In the genomic region with DNA sequence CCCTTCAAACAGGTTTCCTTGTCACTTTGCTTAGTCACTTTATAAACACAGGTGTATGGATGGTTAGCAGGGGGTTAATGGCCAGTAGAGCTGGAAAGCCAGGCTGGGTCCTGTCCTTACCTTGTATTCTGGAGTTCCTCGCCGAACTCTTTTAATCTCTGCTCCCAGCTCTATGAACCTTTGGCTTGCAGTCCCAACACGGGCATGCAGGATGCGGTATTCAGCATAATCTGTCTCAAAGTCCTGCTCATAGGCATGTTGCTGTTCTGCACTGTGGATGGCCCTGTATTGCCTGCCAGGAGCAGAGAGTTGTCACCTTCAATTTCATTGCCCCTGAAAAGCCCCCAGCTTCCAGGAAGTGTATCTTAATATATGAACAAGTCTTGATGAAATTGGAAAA, we compare ENCODE assay signal across 17 cellular contexts. TPM values are rescaled to one million over a fixed set of nuclear protein-coding genes. Genes with fewer than 3 reads are reported as not detected.
A peak's percentile ranks its signal among the peaks of the same experiment; 100 is the strongest.
DNase-seq lines count a peak whose midpoint lies in the region; ATAC-seq and TF ChIP-seq lines count a peak whose summit lies in the region.
"Had no signal": no experiment of that assay in that cellular context is flagged by ENCODE, and none has a peak within 500 bp of the region (broad histone marks: within the 10 kb centered on the region; RNA-seq: fewer than 3 reads in every experiment).

No MANE protein-coding gene starts in this region.

- H3K36me3 Mint-ChIP-seq in activated CD4-positive, alpha-beta T cell treated with anti-CD3 and anti-CD28 coated beads for 36 hours (ENCODE audit: low read depth), result peaks cover 39% of the 10 kb centered on the region
- peaks cover 77% of the 10 kb centered on the region for H3K36me3 Mint-ChIP-seq in effector memory CD8-positive, alpha-beta T cell (ENCODE audit: insufficient read depth)

- peaks cover 17% of the 10 kb centered on the region for H3K4me1 Mint-ChIP-seq in activated CD4-positive, alpha-beta T cell treated with anti-CD3 and anti-CD28 coated beads for 36 hours
- H3K4me1 Mint-ChIP-seq in effector memory CD8-positive, alpha-beta T cell (ENCODE audit: low read depth in 2 of 2), result peaks cover 8 to 17% of the 10 kb centered on the region in 2 donors

- peaks cover 69% of the 10 kb centered on the region for H3K36me3 ChIP-seq in OCI-LY7 (ENCODE audit: insufficient read depth, low read length)

- ATAC-seq in activated CD4-positive, alpha-beta T cell treated with anti-CD3 and anti-CD28 coated beads for 36 hours, result no peak
- ATAC-seq in effector memory CD8-positive, alpha-beta T cell (replicated peaks), result no peak
- ATAC-seq: pancreas had no signal

- peaks cover 55% of the 10 kb centered on the region for H3K4me1 ChIP-seq in OCI-LY7 (ENCODE audit: insufficient read depth, low read length, poor library complexity, severe bottlenecking)

- CTCF ChIA-PET in activated CD4-positive, alpha-beta T cell treated with anti-CD3 and anti-CD28 coated beads for 36 hours (lab: Charles Lee), result no interaction called here
- CTCF ChIA-PET in OCI-LY7 (lab: Charles Lee; ENCODE audit: unreplicated experiment), result no interaction called here

- H3K4me3 Mint-ChIP-seq in activated CD4-positive, alpha-beta T cell treated with anti-CD3 and anti-CD28 coated beads for 36 hours, result no peak overlapping the region
- H3K4me3 Mint-ChIP-seq in effector memory CD8-positive, alpha-beta T cell, result no peak overlapping the region
- H3K4me3 Mint-ChIP-seq: CD14-positive monocyte had no signal

- H3K27me3 Mint-ChIP-seq in activated CD4-positive, alpha-beta T cell treated with anti-CD3 and anti-CD28 coated beads for 36 hours, result no peaks in the 10 kb centered on the region
- H3K27me3 Mint-ChIP-seq in effector memory CD8-positive, alpha-beta T cell, result no peaks in the 10 kb centered on the region

- peak overlapping the region; percentile 91 for H3K27ac ChIP-seq in OCI-LY7 (ENCODE audit: low read depth, low read length, poor library complexity, severe bottlenecking)
- H3K27ac ChIP-seq: HL-60, left ventricle myocardium inferior had no signal

- peaks cover 64% of the 10 kb centered on the region for H3K79me2 ChIP-seq in OCI-LY7 (ENCODE audit: insufficient read depth, low read depth, low read length)

- intact Hi-C loops in activated CD4-positive, alpha-beta T cell treated with anti-CD3 and anti-CD28 coated beads for 36 hours (cut with DNase I, micrococcal nuclease), result loop anchor here in 1 of 2 experiments (10.0 kb wide), 1 partner anchor 259 kb away; the partner anchor contains the start of gene MAP1A
- intact Hi-C loops in OCI-LY7 (cut with micrococcal nuclease; ENCODE audit: unreplicated experiment), result no loop called here

- peak overlapping the region; percentile 79 for H3K4me3 ChIP-seq in OCI-LY7 (ENCODE audit: low read depth, low read length, poor library complexity, severe bottlenecking)
- H3K4me3 ChIP-seq: left ventricle myocardium inferior, pancreas, tibial artery had no signal

- POLR2A ChIA-PET in activated CD4-positive, alpha-beta T cell treated with anti-CD3 and anti-CD28 coated beads for 36 hours (lab: Charles Lee), result interaction anchor here (1.2 kb wide), 2 partner anchors 28 to 54 kb away, joined by 4 to 10 read pairs; no protein-coding TSS in a partner anchor
- POLR2A ChIA-PET in OCI-LY7 (lab: Charles Lee), result interaction anchor here (1.3 to 7.0 kb wide), 3 partner anchors 15 to 28 kb away, joined by 3 to 98 read pairs (median 6); partner anchors contain the start of gene SERF2

- H3K9me3 ChIP-seq in OCI-LY7 (ENCODE audit: low read length), result no peaks in the 10 kb centered on the region
- H3K9me3 ChIP-seq: left ventricle myocardium inferior, pancreas, tibial artery had no signal

- no peaks in the 10 kb centered on the region for H3K9me3 Mint-ChIP-seq in activated CD4-positive, alpha-beta T cell treated with anti-CD3 and anti-CD28 coated beads for 36 hours (ENCODE audit: low read depth)
- no peaks in the 10 kb centered on the region for H3K9me3 Mint-ChIP-seq in effector memory CD8-positive, alpha-beta T cell
- H3K9me3 Mint-ChIP-seq: CD14-positive monocyte had no signal

- BruUV-seq in OCI-LY7 (replicated peaks; lab: Mats Ljungman, UMichigan), result no TSS peak

- no peaks in the 10 kb centered on the region for H3K9me2 ChIP-seq in OCI-LY7 (ENCODE audit: insufficient read depth, low read length)

- no peak for DNase-seq in activated CD4-positive, alpha-beta T cell treated with anti-CD3 and anti-CD28 coated beads for 36 hours
- no peak for DNase-seq in activated CD4-positive, alpha-beta T cell treated with anti-CD3 and anti-CD28 coated beads for 4 hours
- no peak for DNase-seq in OCI-LY7 (ENCODE audit: low spot score)
- no peak for DNase-seq in effector memory CD8-positive, alpha-beta T cell
- no peak for DNase-seq in NCI-H510A (lab: John Stamatoyannopoulos, UW)
- no peak for DNase-seq in NCI-H748 treated with DMSO at 0.1 percent for 48 hours (lab: John Stamatoyannopoulos, UW)
- DNase-seq: amniotic stem cell, KG1, left ventricle myocardium inferior, NCI-H1092 treated with DMSO at 0.1 percent for 48 hours, NCI-H2227 treated with DMSO at 0.1 percent for 48 hours, SHP77, tibial artery had no signal

- TF ChIP-seq CTCF in OCI-LY7 (conservative IDR thresholded peaks at IDR 0.05; ENCODE audit: low read length), result no peak

- H3K27ac Mint-ChIP-seq in activated CD4-positive, alpha-beta T cell treated with anti-CD3 and anti-CD28 coated beads for 36 hours, result peak overlapping the region; percentile 21
- peak overlapping the region; percentile 17 to 93 for H3K27ac Mint-ChIP-seq in effector memory CD8-positive, alpha-beta T cell

- no peak overlapping the region for H2AFZ ChIP-seq in OCI-LY7 (ENCODE audit: low read length)

- H4K20me1 ChIP-seq in OCI-LY7 (ENCODE audit: insufficient read depth, low read length), result peaks cover 41% of the 10 kb centered on the region

- H3K4me2 ChIP-seq in OCI-LY7 (ENCODE audit: low read length), result peak overlapping the region; percentile 85

RNA-seq across cellular contexts. Expression of gene ELL3, which starts 2.7 kb away (rescaled TPM):
- total RNA-seq in activated CD4-positive, alpha-beta T cell treated with anti-CD3 and anti-CD28 coated beads for 36 hours, result 1 to 10 TPM; 3.6 TPM
- total RNA-seq in OCI-LY7 (2014; rRNA removed; shearing (Covaris generic)), result 296 and 306 TPM in 2 replicates
- total RNA-seq in OCI-LY7 (2022), result 116 and 134 TPM in 2 replicates

RNA-seq across cellular contexts. Expression of gene SERF2, which starts 18.1 kb away (rescaled TPM):
- 100 to 1,000 TPM; 710 to 718 TPM for total RNA-seq in activated CD4-positive, alpha-beta T cell treated with anti-CD3 and anti-CD28 coated beads for 36 hours
- total RNA-seq in OCI-LY7 (2014; rRNA removed; shearing (Covaris generic)), result 581 and 622 TPM in 2 replicates
- 1,328 and 1,370 TPM in 2 replicates for total RNA-seq in OCI-LY7 (2022)

RNA-seq across cellular contexts. Expression of gene SERINC4, which starts 26.0 kb away (rescaled TPM):
- total RNA-seq in activated CD4-positive, alpha-beta T cell treated with anti-CD3 and anti-CD28 coated beads for 36 hours, result under 1 TPM; 0.42 to 0.46 TPM
- 0.23 and 0.60 TPM in 2 replicates for total RNA-seq in OCI-LY7 (2014; rRNA removed; shearing (Covaris generic))
- total RNA-seq in OCI-LY7 (2022), result 1.1 and 1.9 TPM in 2 replicates
- total RNA-seq: endothelial cell of umbilical vein had no signal

RNA-seq across cellular contexts. Expression of gene HYPK, which starts 26.3 kb away (rescaled TPM):
- total RNA-seq in activated CD4-positive, alpha-beta T cell treated with anti-CD3 and anti-CD28 coated beads for 36 hours, result 10 to 100 TPM; 14.0 to 16.4 TPM
- 16.1 and 25.0 TPM in 2 replicates for total RNA-seq in OCI-LY7 (2014; rRNA removed; shearing (Covaris generic))
- total RNA-seq in OCI-LY7 (2022), result 48.9 and 53.6 TPM in 2 replicates

RNA-seq across cellular contexts. Expression of gene PDIA3, which starts 27.8 kb away (rescaled TPM):
- 100 to 1,000 TPM; 274 to 287 TPM for total RNA-seq in activated CD4-positive, alpha-beta T cell treated with anti-CD3 and anti-CD28 coated beads for 36 hours
- total RNA-seq in OCI-LY7 (2014; rRNA removed; shearing (Covaris generic)), result 79.1 and 82.1 TPM in 2 replicates
- 243 and 293 TPM in 2 replicates for total RNA-seq in OCI-LY7 (2022)

Comparison
In these comparisons a context has a peak if more than half of its experiments do, and no peak if none do; other contexts are left out.
1. RNA of gene ELL3, which starts 2.7 kb away (total RNA-seq): 116 to 306 TPM in OCI-LY7; 3.6 TPM in activated CD4-positive, alpha-beta T cell treated with anti-CD3 and anti-CD28 coated beads for 36 hours; every median in the first group is over 10 times any median in the second.